In the genomic region with DNA sequence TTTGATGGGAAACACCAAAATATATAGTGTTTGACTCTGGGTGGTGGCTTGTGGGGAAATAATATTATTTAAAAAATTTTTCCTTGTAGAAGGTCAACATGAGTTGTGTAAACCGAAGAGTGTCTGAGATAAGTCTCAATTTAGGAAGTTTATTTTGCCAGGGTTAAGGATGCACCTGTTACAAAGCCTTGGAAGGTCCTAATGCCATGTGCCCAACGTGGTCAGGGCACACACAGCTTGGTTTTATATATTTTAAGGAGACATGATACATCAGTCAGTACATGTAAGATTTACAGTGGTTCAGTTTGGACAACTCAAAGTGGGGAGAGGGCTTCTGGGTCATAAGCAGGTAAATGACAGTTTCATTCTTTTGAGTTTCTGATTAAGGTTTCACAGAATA, we compare ENCODE assay signal across 34 cellular contexts.
"Had no signal": no experiment of that assay in that cellular context is flagged by ENCODE, and none has a peak within 500 bp of the region (broad histone marks: within the 10 kb centered on the region; RNA-seq: fewer than 3 reads in every experiment).

No MANE protein-coding gene starts in this region.

- DNase-seq: activated B cell treated with CpG ODN at 0.5 μM for 24 hours; activated CD4-positive, alpha-beta T cell treated with anti-CD3 and anti-CD28 coated beads for 48 hours; activated CD4-positive, alpha-beta T cell treated with anti-CD3 and anti-CD28 coated beads, Interleukin-2, amount 50 U/mL, for 1 hour; activated CD4-positive, alpha-beta T cell treated with anti-CD3 and anti-CD28 coated beads, Interleukin-2, amount 50 U/mL, for 48 hours; activated CD8-positive, alpha-beta memory T cell treated with anti-CD3 and anti-CD28 coated beads for 24 hours; activated CD8-positive, alpha-beta T cell treated with anti-CD3 and anti-CD28 coated beads for 36 hours; activated effector memory CD4-positive, alpha-beta T cell treated with Interleukin-2 at 50 U/mL for 16 hours; activated gamma-delta T cell treated with Interleukin-2 at 50 U/mL for 16 hours; activated naive CD4-positive, alpha-beta T cell treated with anti-CD3 and anti-CD28 coated beads, Interleukin-2, amount 50 U/mL, for 16 hours; activated naive CD4-positive, alpha-beta T cell treated with Interleukin-2 at 50 U/mL for 16 hours; activated T-cell treated with anti-CD3 and anti-CD28 coated beads, Interleukin-2, amount 50 U/mL, for 4 hours; amygdala; brain microvascular endothelial cell; effector CD4-positive, alpha-beta T cell; effector memory CD8-positive, alpha-beta T cell; erythroblast; foreskin keratinocyte; gastrocnemius medialis; glutamatergic neuron; heart left ventricle; T-helper 1 cell; T-helper 17 cell; T1000; WERI-Rb-1 had no signal

- H3K27ac Mint-ChIP-seq: activated B cell treated with CpG ODN at 0.5 μM for 24 hours; activated CD8-positive, alpha-beta T cell treated with anti-CD3 and anti-CD28 coated beads for 36 hours; activated naive CD8-positive, alpha-beta T cell; activated T-helper 17 cell treated with anti-CD3 and anti-CD28 coated beads, Interleukin-2, amount 50 U/mL, for 72 hours; dendritic cell treated with granulocyte-macrophage colony-stimulating factor and Interleukin-4, amounts not matched to agents 40 ng/mL and 50 ng/mL, for 4 days; effector memory CD8-positive, alpha-beta T cell; T-helper 17 cell; T-helper 2 cell treated with Interferon-gamma antibody and Interleukin-4, amounts not matched to agents 5 μg/mL and 100 μg/mL, for 36 hours had no signal

- H3K36me3 ChIP-seq: ascending aorta, brain microvascular endothelial cell, esophagus muscularis mucosa, gastrocnemius medialis, heart left ventricle, WERI-Rb-1 had no signal

- H3K9me3 ChIP-seq: ascending aorta, esophagus muscularis mucosa, gastrocnemius medialis, heart left ventricle had no signal

- ATAC-seq: activated CD4-positive, CD25-positive, alpha-beta regulatory T cell treated with anti-CD3 and anti-CD28 coated beads, Interleukin-2, amount 50 U/mL, for 24 hours; activated CD8-positive, alpha-beta T cell treated with anti-CD3 and anti-CD28 coated beads for 36 hours; activated T-cell treated with anti-CD3 and anti-CD28 coated beads, Interleukin-2, amount 50 U/mL, for 4 hours; activated T-helper 17 cell treated with anti-CD3 and anti-CD28 coated beads, Interleukin-2, amount 50 U/mL, for 72 hours; effector memory CD8-positive, alpha-beta T cell; foreskin keratinocyte; gastrocnemius medialis; heart left ventricle had no signal

- H3K4me3 Mint-ChIP-seq: activated B cell treated with CpG ODN at 0.5 μM for 24 hours; activated CD8-positive, alpha-beta T cell treated with anti-CD3 and anti-CD28 coated beads for 36 hours; activated naive CD8-positive, alpha-beta T cell; activated T-cell treated with anti-CD3 and anti-CD28 coated beads, Interleukin-2, amount 50 U/mL, for 4 hours; activated T-helper 17 cell treated with anti-CD3 and anti-CD28 coated beads, Interleukin-2, amount 50 U/mL, for 72 hours; central memory CD8-positive, alpha-beta T cell; dendritic cell treated with granulocyte-macrophage colony-stimulating factor and Interleukin-4, amounts not matched to agents 40 ng/mL and 50 ng/mL, for 4 days; effector memory CD8-positive, alpha-beta T cell; T-helper 17 cell; T-helper 2 cell treated with Interferon-gamma antibody and Interleukin-4, amounts not matched to agents 5 μg/mL and 100 μg/mL, for 36 hours had no signal

- H3K4me3 ChIP-seq: ascending aorta, coronary artery, esophagus muscularis mucosa, gastrocnemius medialis, heart left ventricle had no signal

- H3K27ac ChIP-seq: ascending aorta, brain microvascular endothelial cell, coronary artery, esophagus muscularis mucosa, foreskin keratinocyte, gastrocnemius medialis, heart left ventricle, WERI-Rb-1 had no signal

- H3K9me3 Mint-ChIP-seq: activated T-cell treated with anti-CD3 and anti-CD28 coated beads, Interleukin-2, amount 50 U/mL, for 4 hours; activated T-helper 17 cell treated with anti-CD3 and anti-CD28 coated beads, Interleukin-2, amount 50 U/mL, for 72 hours; central memory CD8-positive, alpha-beta T cell; effector memory CD8-positive, alpha-beta T cell; T-helper 2 cell treated with Interferon-gamma antibody and Interleukin-4, amounts not matched to agents 5 μg/mL and 100 μg/mL, for 36 hours had no signal

- H3K27me3 Mint-ChIP-seq: activated B cell treated with CpG ODN at 0.5 μM for 24 hours; activated CD8-positive, alpha-beta T cell treated with anti-CD3 and anti-CD28 coated beads for 36 hours; activated naive CD8-positive, alpha-beta T cell; activated T-helper 17 cell treated with anti-CD3 and anti-CD28 coated beads, Interleukin-2, amount 50 U/mL, for 72 hours; central memory CD8-positive, alpha-beta T cell; dendritic cell treated with granulocyte-macrophage colony-stimulating factor and Interleukin-4, amounts not matched to agents 40 ng/mL and 50 ng/mL, for 4 days; effector memory CD8-positive, alpha-beta T cell; T-helper 17 cell had no signal

- H3K27me3 ChIP-seq: ascending aorta, brain microvascular endothelial cell, esophagus muscularis mucosa, foreskin keratinocyte, gastrocnemius medialis, heart left ventricle had no signal

- FAIRE-seq: bronchial epithelial cell had no signal
